In genomic region chr14:49497725-49498348, GRCh38 we compare ENCODE assay signal across 9 cellular contexts.
DNase-seq lines count a peak whose midpoint lies in the region; ATAC-seq and TF ChIP-seq lines count a peak whose summit lies in the region.
"Had no signal": no experiment of that assay in that cellular context is flagged by ENCODE, and none has a peak within 500 bp of the region (broad histone marks: within the 10 kb centered on the region; RNA-seq: fewer than 3 reads in every experiment).

No MANE protein-coding gene starts in this region.

- peaks cover 27% of the 10 kb centered on the region for H3K27me3 Mint-ChIP-seq in CD4-positive, alpha-beta T cell

- H3K4me1 ChIP-seq in esophagus squamous epithelium = no peaks in the 10 kb centered on the region
- no peaks in the 10 kb centered on the region for H3K4me1 ChIP-seq in neuronal stem cell (ENCODE audit: control insufficient read depth in 2 of 2, insufficient read depth in 1 of 2, low read depth in 1 of 2, low read length in 2 of 2)
- no peaks in the 10 kb centered on the region for H3K4me1 ChIP-seq in aorta (ENCODE audit: control insufficient read depth in 1 of 2, insufficient read depth in 2 of 2, low read length in 2 of 2)

- H3K4me1 Mint-ChIP-seq in CD4-positive, alpha-beta T cell (ENCODE audit: low read depth) = no peaks in the 10 kb centered on the region

- H3K9me3 ChIP-seq in CD4-positive, alpha-beta T cell (ENCODE audit: control insufficient read depth, low read length) = no peaks in the 10 kb centered on the region
- no peaks in the 10 kb centered on the region for H3K9me3 ChIP-seq in SU-DHL-6 (ENCODE audit: insufficient read depth, low read length)
- no peaks in the 10 kb centered on the region for H3K9me3 ChIP-seq in esophagus squamous epithelium
- H3K9me3 ChIP-seq in neuronal stem cell (replicated peaks in 1 of 2; ENCODE audit: control insufficient read depth in 2 of 2, insufficient read depth in 1 of 2, low read depth in 1 of 2, low read length in 2 of 2) = no peaks in the 10 kb centered on the region
- H3K9me3 ChIP-seq in aorta (ENCODE audit: control insufficient read depth, low read length) = no peaks in the 10 kb centered on the region

- H2BK12ac ChIP-seq in neuronal stem cell (ENCODE audit: low read length) = no peak overlapping the region

- TF ChIP-seq POLR2A in esophagus squamous epithelium (IDR thresholded peaks at IDR 0.05) = no peak

- TF ChIP-seq CTCF in CD4-positive, alpha-beta T cell (IDR thresholded peaks at IDR 0.05) = peak; percentile 88
- peak; percentile 73 for TF ChIP-seq CTCF in SU-DHL-6 (IDR thresholded peaks at IDR 0.05; ENCODE audit: insufficient read depth, low read length, poor library complexity, severe bottlenecking)
- peak; percentile 48 to 82 (median 78) for TF ChIP-seq CTCF in esophagus squamous epithelium (IDR thresholded peaks at IDR 0.05)

- no peaks in the 10 kb centered on the region for H3K79me2 ChIP-seq in SU-DHL-6 (ENCODE audit: insufficient read depth, low read length)

- H3K9ac ChIP-seq in SU-DHL-6 (ENCODE audit: low read length) = no peak overlapping the region
- no peak overlapping the region for H3K9ac ChIP-seq in neuronal stem cell (ENCODE audit: low read depth, low read length, poor library complexity)

- H3K27ac ChIP-seq in CD4-positive, alpha-beta T cell (ENCODE audit: low read depth, low read length) = no peak overlapping the region
- H3K27ac ChIP-seq in SU-DHL-6 (ENCODE audit: low read depth, low read length) = no peak overlapping the region
- H3K27ac ChIP-seq in esophagus squamous epithelium = no peak overlapping the region
- H3K27ac ChIP-seq in neuronal stem cell (replicated peaks; ENCODE audit: low read length) = no peak overlapping the region
- no peak overlapping the region for H3K27ac ChIP-seq in aorta (ENCODE audit: low read depth in 1 of 2, low read length in 2 of 2)

- H2AK5ac ChIP-seq in neuronal stem cell (ENCODE audit: low read depth, low read length) = no peak overlapping the region

- H3K4me3 Mint-ChIP-seq in CD4-positive, alpha-beta T cell = no peak overlapping the region
- H3K4me3 Mint-ChIP-seq: T-helper 1 cell treated with Interleukin-12 subunit alpha and Interleukin-12 subunit beta and Interleukin-4 antibody, amounts not matched to agents 30 μg/mL and 1 μg/mL, for 36 hours had no signal

- no peak overlapping the region for H2BK15ac ChIP-seq in neuronal stem cell (ENCODE audit: low read length)

- H3K18ac ChIP-seq in neuronal stem cell (ENCODE audit: low read length) = no peak overlapping the region

- H3K9me3 Mint-ChIP-seq in CD4-positive, alpha-beta T cell = no peaks in the 10 kb centered on the region
- H3K9me3 Mint-ChIP-seq: T-helper 1 cell treated with Interleukin-12 subunit alpha and Interleukin-12 subunit beta and Interleukin-4 antibody, amounts not matched to agents 30 μg/mL and 1 μg/mL, for 36 hours had no signal

- no peak overlapping the region for H3K23ac ChIP-seq in neuronal stem cell (ENCODE audit: low read depth, low read length, poor library complexity)

- no peaks in the 10 kb centered on the region for H3K36me3 Mint-ChIP-seq in CD4-positive, alpha-beta T cell (ENCODE audit: low read depth)

- no peak overlapping the region for H3K27ac Mint-ChIP-seq in CD4-positive, alpha-beta T cell
- H3K27ac Mint-ChIP-seq: T-helper 1 cell treated with Interleukin-12 subunit alpha and Interleukin-12 subunit beta and Interleukin-4 antibody, amounts not matched to agents 30 μg/mL and 1 μg/mL, for 36 hours had no signal

- 18 to 23% methylated on average over 7 of the region's 7 CpGs for WGBS in esophagus squamous epithelium, 2 donors
- WGBS in neuronal stem cell (ENCODE audit: extremely low coverage in 2 of 2, insufficient read length in 2 of 2, insufficient replicate concordance in 1 of 2), 2 donors = no CpG with 5 or more reads among the region's 7 CpGs
- 21 to 24% methylated on average over 7 of the region's 7 CpGs for WGBS in aorta, 2 donors

- intact Hi-C loops in CD4-positive, alpha-beta T cell (cut with DNase I, micrococcal nuclease) = loop anchor here in 1 of 2 experiments (2.0 kb wide), 1 partner anchor 33 kb away; no protein-coding TSS in a partner anchor
- intact Hi-C loops in esophagus squamous epithelium (cut with DNase I) (no loop called here), aorta (cut with DNase I) (loop anchor here in 1 of 2 donors (2.0 kb wide), 1 partner anchor 35 kb away; no protein-coding TSS in a partner anchor)

- no peak overlapping the region for H4K91ac ChIP-seq in neuronal stem cell (ENCODE audit: low read depth, low read length, poor library complexity)

- H3K36me3 ChIP-seq in SU-DHL-6 (ENCODE audit: low read length) (no peaks in the 10 kb centered on the region), esophagus squamous epithelium (no peaks in the 10 kb centered on the region), neuronal stem cell (replicated peaks in 1 of 2; ENCODE audit: control insufficient read depth in 2 of 2, insufficient read depth in 2 of 2, low read length in 2 of 2) (no peaks in the 10 kb centered on the region), aorta (ENCODE audit: control insufficient read depth in 1 of 2, insufficient read depth in 2 of 2, low read length in 1 of 2) (no peaks in the 10 kb centered on the region)

- H4K8ac ChIP-seq in neuronal stem cell (ENCODE audit: low read depth, low read length) = no peak overlapping the region

- no peak overlapping the region for H2BK5ac ChIP-seq in neuronal stem cell (ENCODE audit: low read length)

- H2AFZ ChIP-seq in SU-DHL-6 (ENCODE audit: low read depth, low read length, severe bottlenecking) = no peak overlapping the region
- no peak overlapping the region for H2AFZ ChIP-seq in neuronal stem cell (ENCODE audit: low read length)

- no peak overlapping the region for H3K4ac ChIP-seq in neuronal stem cell (ENCODE audit: low read length)

- no peak overlapping the region for H3K4me2 ChIP-seq in SU-DHL-6 (ENCODE audit: low read depth, low read length, poor library complexity, severe bottlenecking)
- no peak overlapping the region for H3K4me2 ChIP-seq in neuronal stem cell (ENCODE audit: insufficient read depth, low read length, poor library complexity, severe bottlenecking)

- CTCF ChIA-PET in CD4-positive, alpha-beta T cell (lab: Charles Lee) = interaction anchor here (1.9 kb wide), 1 partner anchor 36 kb away, joined by 16 read pairs; no protein-coding TSS in a partner anchor

- H3F3A ChIP-seq in SU-DHL-6 (ENCODE audit: insufficient read depth) = no peaks in the 10 kb centered on the region

- POLR2A ChIA-PET in CD4-positive, alpha-beta T cell (lab: Charles Lee) = interaction anchor here (1.8 kb wide), 1 partner anchor 122 kb away, joined by 4 read pairs; the partner anchor contains the start of genes MGAT2 and RPL36AL

- H3K4me3 ChIP-seq in SU-DHL-6 (ENCODE audit: insufficient read depth, low read length, poor library complexity, severe bottlenecking) (no peak overlapping the region), esophagus squamous epithelium (no peak overlapping the region), neuronal stem cell (ENCODE audit: low read length in 2 of 2) (no peak overlapping the region), aorta (ENCODE audit: low read length in 2 of 2) (no peak overlapping the region)

- H3K9me2 ChIP-seq in SU-DHL-6 (replicated peaks; ENCODE audit: insufficient read depth, low read length) = no peaks in the 10 kb centered on the region

- H2BK120ac ChIP-seq in neuronal stem cell (ENCODE audit: low read depth, low read length) = no peak overlapping the region

- no peaks in the 10 kb centered on the region for H4K20me1 ChIP-seq in SU-DHL-6 (ENCODE audit: low read depth, low read length)

- H3K79me1 ChIP-seq in neuronal stem cell (ENCODE audit: low read depth, low read length) = no peaks in the 10 kb centered on the region

- ATAC-seq in CD4-positive, alpha-beta T cell (ENCODE audit: poor library complexity) = peak; percentile 84
- ATAC-seq in GM18858 (IDR thresholded peaks at IDR 0.05; ENCODE audit: unreplicated experiment) = peak; percentile 87
- peak; percentile 85 for ATAC-seq in HG02981 (IDR thresholded peaks at IDR 0.05; ENCODE audit: unreplicated experiment)
- no peak for ATAC-seq in aorta (ENCODE audit: low FRiP score)

- no peak for DNase-seq in CD4-positive, alpha-beta T cell
- peak; percentile 89 for DNase-seq in NCI-H1694 treated with DMSO at 0.1 percent for 48 hours (lab: John Stamatoyannopoulos, UW)
- DNase-seq in esophagus squamous epithelium (lab: John Stamatoyannopoulos, UW) = no peak
- DNase-seq in neuronal stem cell (ENCODE audit: low spot score) = peak; percentile 70
- DNase-seq in aorta = no peak

- H3K27me3 ChIP-seq in CD4-positive, alpha-beta T cell (ENCODE audit: control insufficient read depth, insufficient read depth, low read length) = peaks cover 13% of the 10 kb centered on the region
- no peaks in the 10 kb centered on the region for H3K27me3 ChIP-seq in SU-DHL-6 (ENCODE audit: low read length)
- H3K27me3 ChIP-seq in esophagus squamous epithelium = peaks cover 0 to 34% (median 0%) of the 10 kb centered on the region in 4 donors
- peaks cover 0 to 24% (median 0%) of the 10 kb centered on the region in 3 experiments for H3K27me3 ChIP-seq in neuronal stem cell (ENCODE audit: control insufficient read depth in 3 of 3, insufficient read depth in 3 of 3, low read depth in 1 of 3, low read length in 3 of 3)
- H3K27me3 ChIP-seq in aorta (ENCODE audit: control insufficient read depth in 1 of 2, insufficient read depth in 2 of 2, low read length in 1 of 2) = no peaks in the 10 kb centered on the region

- H3K14ac ChIP-seq in neuronal stem cell (ENCODE audit: low read length) = no peak overlapping the region

Comparison
In these comparisons a context has a peak if more than half of its experiments do, and no peak if none do; other contexts are left out.
1. DNase-seq: peak in NCI-H1694 treated with DMSO at 0.1 percent for 48 hours (single experiment) and neuronal stem cell (single experiment); none in CD4-positive, alpha-beta T cell (0 of 10), esophagus squamous epithelium (single experiment) and aorta (0 of 2).
2. Peak in every context shown above with its lines, with median percentiles within 50 percentile points of each other: CTCF ChIP-seq.